Comparison of ENCODE assay signal across 8 cellular contexts in the genomic region with DNA sequence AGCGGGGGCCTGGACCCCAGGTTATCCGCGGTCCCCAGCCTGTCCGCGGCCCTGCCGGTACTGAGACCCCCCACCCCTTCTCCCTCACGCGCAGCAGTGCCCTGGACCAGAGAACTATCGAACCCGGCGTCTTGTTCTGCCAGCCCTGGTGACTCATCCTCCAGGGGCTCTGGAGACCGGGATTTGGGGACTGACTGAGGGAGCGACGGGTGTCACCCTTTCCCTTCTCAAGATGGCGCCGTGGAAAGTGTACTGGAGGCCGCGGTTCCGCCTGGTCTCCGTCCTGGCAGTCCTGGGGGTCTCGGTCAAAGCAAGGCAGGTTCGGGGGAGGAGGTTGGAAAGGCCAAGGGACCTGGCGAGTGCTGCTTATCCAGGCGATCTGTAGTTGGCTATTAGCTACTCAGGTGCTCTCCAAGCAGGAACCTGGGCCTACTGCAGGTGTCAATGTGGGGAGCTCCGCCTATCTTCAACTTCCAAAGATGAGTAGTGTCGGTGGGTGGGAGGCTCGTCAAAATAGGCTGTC. TPM values are rescaled to one million over a fixed set of nuclear protein-coding genes. Genes with fewer than 3 reads are reported as not detected.
DNase-seq lines count a peak whose midpoint lies in the region; ATAC-seq, FAIRE-seq and TF ChIP-seq lines count a peak whose summit lies in the region.

No MANE protein-coding gene starts in this region.

- H3K27ac ChIP-seq in A549 (peak overlapping the region; percentile 92 to 97), PC-3 (ENCODE audit: low read length) (peak overlapping the region; percentile 87), neural progenitor cell (peak overlapping the region; percentile 97), thymus (ENCODE audit: low read depth) (peak overlapping the region; percentile 97)

- POLR2A ChIA-PET in A549 (lab: Yijun Ruan, JAX) = interaction anchor here (1.5 kb wide), 1 partner anchor 58 kb away, joined by 5 read pairs; no protein-coding TSS in a partner anchor
- POLR2A ChIA-PET in PC-3 (lab: Charles Lee; ENCODE audit: unreplicated experiment) = no interaction called here

- H3K9ac ChIP-seq in PC-3 (ENCODE audit: low read length) (peak overlapping the region; percentile 90), neural progenitor cell (peak overlapping the region; percentile 90)

- H3K9me3 Mint-ChIP-seq in neural progenitor cell = peaks cover 3% of the 10 kb centered on the region

- H3K4me1 Mint-ChIP-seq in neural progenitor cell = peaks cover 34% of the 10 kb centered on the region

- intact Hi-C loops in PC-3 (cut with micrococcal nuclease) = loop anchor here (1.0 kb wide), 3 partner anchors 58 to 239 kb away; a partner anchor contains a TSS

- H3K9me3 ChIP-seq in A549 (no peaks in the 10 kb centered on the region), PC-3 (ENCODE audit: low read length) (no peaks in the 10 kb centered on the region), neural progenitor cell (ENCODE audit: low read depth) (no peaks in the 10 kb centered on the region), thymus (ENCODE audit: control insufficient read depth) (no peaks in the 10 kb centered on the region)

- no peak for TF ChIP-seq POLR2A in A549 (IDR thresholded peaks at IDR 0.05; ENCODE audit: low read length)

- peak overlapping the region; percentile 70 for H2AFZ ChIP-seq in PC-3 (ENCODE audit: low read length)
- H2AFZ ChIP-seq in neural progenitor cell (replicated peaks) = no peak overlapping the region

- WGBS in A549 (ENCODE audit: missing lambda C conversion rate) = 2% methylated on average over 16 of the region's 27 CpGs
- whole genome bisulfite sequencing in thymus = under 1% methylated on average over 27 of the region's 27 CpGs

- no peaks in the 10 kb centered on the region for H3K9me2 ChIP-seq in PC-3 (replicated peaks; ENCODE audit: low read length)

- peaks cover 35% of the 10 kb centered on the region for H4K20me1 ChIP-seq in PC-3 (ENCODE audit: low read length)
- peaks cover 50% of the 10 kb centered on the region for H4K20me1 ChIP-seq in neural progenitor cell (ENCODE audit: low read depth)

- no peak for TF ChIP-seq CTCF in A549 (IDR thresholded peaks at IDR 0.05)
- TF ChIP-seq CTCF in PC-3 (conservative IDR thresholded peaks at IDR 0.05; ENCODE audit: low read depth, low read length) = no peak
- no peak for TF ChIP-seq CTCF in fibroblast of the aortic adventitia (IDR thresholded peaks at IDR 0.05; ENCODE audit: insufficient read depth, low read length)
- TF ChIP-seq CTCF in neural progenitor cell (IDR thresholded peaks at IDR 0.05) = no peak

- H3K27ac Mint-ChIP-seq in neural progenitor cell = peak overlapping the region; percentile 90

- no peak for TF ChIP-seq RAD21 in A549 (conservative IDR thresholded peaks at IDR 0.05 in 1 of 2, IDR thresholded peaks at IDR 0.05 in 1 of 2)

- H3K4me2 ChIP-seq in A549 (peak overlapping the region; percentile 79), PC-3 (ENCODE audit: low read length) (peak overlapping the region; percentile 92), neural progenitor cell (peak overlapping the region; percentile 89)

- H3K27me3 ChIP-seq in PC-3 (ENCODE audit: low read length) (no peaks in the 10 kb centered on the region), neural progenitor cell (no peaks in the 10 kb centered on the region), thymus (ENCODE audit: control insufficient read depth, insufficient read depth) (no peaks in the 10 kb centered on the region)

- peaks cover 9% of the 10 kb centered on the region for H3K36me3 Mint-ChIP-seq in neural progenitor cell

- no peak for TF ChIP-seq EP300 in A549 (IDR thresholded peaks at IDR 0.05)

- no peak for FAIRE-seq in A549 (lab: Jason Lieb, UNC)

- H3K36me3 ChIP-seq in PC-3 (ENCODE audit: low read depth, low read length) (peaks cover 7% of the 10 kb centered on the region), neural progenitor cell (no peaks in the 10 kb centered on the region), thymus (ENCODE audit: control insufficient read depth, insufficient read depth) (peaks cover 7% of the 10 kb centered on the region)

- H3K4me1 ChIP-seq in A549 (peaks cover 37% of the 10 kb centered on the region; the same call in 2 of the 3 replicates), PC-3 (ENCODE audit: insufficient read depth, low read length) (peaks cover 38% of the 10 kb centered on the region), neural progenitor cell (peaks cover 22% of the 10 kb centered on the region), thymus (ENCODE audit: control insufficient read depth, insufficient read depth, low read length) (peaks cover 3% of the 10 kb centered on the region)

- peak overlapping the region; percentile 99 for H3K4me3 Mint-ChIP-seq in neural progenitor cell

- H3K79me2 ChIP-seq in PC-3 (ENCODE audit: low read length) = peaks cover 54% of the 10 kb centered on the region
- H3K79me2 ChIP-seq in neural progenitor cell (ENCODE audit: low read depth) = peaks cover 54% of the 10 kb centered on the region

- DNase-seq in A549 (ENCODE audit: low read depth in 1 of 2, low spot score in 1 of 2) = peak; percentile 58 to 62
- DNase-seq in PC-3 = peak; percentile 53
- peak; percentile 26 for DNase-seq in activated T-helper 9 cell treated with anti-CD3 and anti-CD28 coated beads, Interleukin-2, amount 50 U/mL, for 16 hours (ENCODE audit: low read depth)
- peak; percentile 42 for DNase-seq in fibroblast of the aortic adventitia (ENCODE audit: low read depth)
- peak; percentile 68 for DNase-seq in neural progenitor cell (ENCODE audit: low spot score)

- peak overlapping the region; percentile 96 for H3K4me3 ChIP-seq in A549
- H3K4me3 ChIP-seq in PC-3 (ENCODE audit: low read length) = peak overlapping the region; percentile 87
- peak overlapping the region; percentile 89 for H3K4me3 ChIP-seq in fibroblast of the aortic adventitia (ENCODE audit: low read depth, low read length)
- H3K4me3 ChIP-seq in neural progenitor cell = peak overlapping the region; percentile 92
- peak overlapping the region; percentile 87 for H3K4me3 ChIP-seq in thymus (ENCODE audit: low read length)

- CTCF ChIA-PET in A549 (lab: Yijun Ruan, JAX) = interaction anchor here (1.0 to 1.3 kb wide), 2 partner anchors 35 to 60 kb away, joined by 3 read pairs; no protein-coding TSS in a partner anchor
- CTCF ChIA-PET in PC-3 (lab: Charles Lee) = no interaction called here

- BruUV-seq in PC-3 (replicated peaks; lab: Mats Ljungman, UMichigan) = no TSS peak

- H3F3A ChIP-seq in PC-3 (ENCODE audit: low read length, unreplicated experiment) (no peaks in the 10 kb centered on the region), neural progenitor cell (ENCODE audit: low read depth) (peaks cover 17% of the 10 kb centered on the region)

- peaks cover 6% of the 10 kb centered on the region for H3K27me3 Mint-ChIP-seq in neural progenitor cell (ENCODE audit: insufficient read depth, low read depth)

- ATAC-seq in A549 (peak; percentile 60 to 68), GM19035 (IDR thresholded peaks at IDR 0.05; ENCODE audit: unreplicated experiment) (peak; percentile 26), HG03354 (IDR thresholded peaks at IDR 0.05; ENCODE audit: poor library complexity, severe bottlenecking, unreplicated experiment) (peak; percentile 22), PC-3 (peak; percentile 39)

TF ChIP-seq in A549, 52 proteins besides CTCF, POLR2A, EP300 and RAD21:
- TF ChIP-seq, protein P1, sequence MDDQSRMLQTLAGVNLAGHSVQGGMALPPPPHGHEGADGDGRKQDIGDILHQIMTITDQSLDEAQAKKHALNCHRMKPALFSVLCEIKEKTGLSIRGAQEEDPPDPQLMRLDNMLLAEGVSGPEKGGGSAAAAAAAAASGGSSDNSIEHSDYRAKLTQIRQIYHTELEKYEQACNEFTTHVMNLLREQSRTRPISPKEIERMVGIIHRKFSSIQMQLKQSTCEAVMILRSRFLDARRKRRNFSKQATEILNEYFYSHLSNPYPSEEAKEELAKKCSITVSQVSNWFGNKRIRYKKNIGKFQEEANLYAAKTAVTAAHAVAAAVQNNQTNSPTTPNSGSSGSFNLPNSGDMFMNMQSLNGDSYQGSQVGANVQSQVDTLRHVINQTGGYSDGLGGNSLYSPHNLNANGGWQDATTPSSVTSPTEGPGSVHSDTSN (IDR thresholded peaks at IDR 0.05) = no peak
- no peak for TF ChIP-seq FOSL2 (IDR thresholded peaks at IDR 0.05)
- peak; percentile 86 for TF ChIP-seq FOSL2 (CRISPR knock-in tag; IDR thresholded peaks at IDR 0.05)
- TF ChIP-seq KDM5A (IDR thresholded peaks at IDR 0.05) = peak; percentile 68; the same call in 1 of the 2 replicates
- TF ChIP-seq ZSCAN20 (CRISPR knock-in tag; IDR thresholded peaks at IDR 0.05) = no peak
- TF ChIP-seq, protein P2, sequence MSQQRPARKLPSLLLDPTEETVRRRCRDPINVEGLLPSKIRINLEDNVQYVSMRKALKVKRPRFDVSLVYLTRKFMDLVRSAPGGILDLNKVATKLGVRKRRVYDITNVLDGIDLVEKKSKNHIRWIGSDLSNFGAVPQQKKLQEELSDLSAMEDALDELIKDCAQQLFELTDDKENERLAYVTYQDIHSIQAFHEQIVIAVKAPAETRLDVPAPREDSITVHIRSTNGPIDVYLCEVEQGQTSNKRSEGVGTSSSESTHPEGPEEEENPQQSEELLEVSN (IDR thresholded peaks at IDR 0.05; ENCODE audit: borderline replicate concordance, low read depth) = no peak
- no peak for TF ChIP-seq TFCP2L1 (CRISPR knock-in tag; IDR thresholded peaks at IDR 0.05)
- TF ChIP-seq ESRRA (IDR thresholded peaks at IDR 0.05; ENCODE audit: borderline replicate concordance, low read length) = no peak
- no peak for TF ChIP-seq RFX5 (IDR thresholded peaks at IDR 0.05)
TF ChIP-seq in A549: peak in this region for 2.

RNA-seq across cellular contexts. Expression of a gene that starts 0.7 kb away (rescaled TPM):
- polyA plus RNA-seq in A549 (2011; rRNA removed) (51.5 and 66.6 TPM in 2 replicates), A549 (2017; fragmentation: RNase III; extraction: RNeasy Plus Mini Kit Qiagen cat#74134 plus additional on column Dnase treatment) (41.2 to 43.9 TPM (median 43.2 TPM) in 3 replicates), thymus (51.8 TPM)
- 15.3 and 16.9 TPM in 2 replicates for polyA plus RNA-seq in A549 (2012; cell fraction: cytosol; rRNA removed)
- polyA plus RNA-seq in A549 (2012; cell fraction: nucleus; rRNA removed) = 6.9 and 7.7 TPM in 2 replicates
- polyA minus RNA-seq in A549 (2011; rRNA and poly(A)+ RNA removed) = 13.4 and 14.3 TPM in 2 replicates
- total RNA-seq in PC-3 (2014; rRNA removed) (61.3 and 86.8 TPM in 2 replicates), fibroblast of the aortic adventitia (ENCODE audit: low replicate concordance) (13.7 and 64.2 TPM in 2 replicates), neural progenitor cell (ENCODE audit: low replicate concordance) (60.5 and 96.3 TPM in 2 replicates)

RNA-seq across cellular contexts. Expression of a gene that starts 13.6 kb away (rescaled TPM):
- polyA plus RNA-seq in A549 (2011; rRNA removed) (1.9 and 2.1 TPM in 2 replicates), A549 (2017; fragmentation: RNase III; extraction: RNeasy Plus Mini Kit Qiagen cat#74134 plus additional on column Dnase treatment) (2.1 to 2.8 TPM (median 2.7 TPM) in 3 replicates), thymus (2.3 TPM)
- polyA plus RNA-seq in A549 (2012; cell fraction: cytosol; rRNA removed) = 0.52 and 0.67 TPM in 2 replicates
- polyA plus RNA-seq in A549 (2012; cell fraction: nucleus; rRNA removed) = 0.29 and 0.92 TPM in 2 replicates
- 1.4 and 1.7 TPM in 2 replicates for polyA minus RNA-seq in A549 (2011; rRNA and poly(A)+ RNA removed)
- total RNA-seq in PC-3 (2014; rRNA removed) (not detected in 2 replicates), fibroblast of the aortic adventitia (ENCODE audit: low replicate concordance) (0.27 and 1.1 TPM in 2 replicates), neural progenitor cell (ENCODE audit: low replicate concordance) (1.7 and 2.0 TPM in 2 replicates)

Comparison
In these comparisons a context has a peak if more than half of its experiments do, and no peak if none do; other contexts are left out.
1. Peak in every context shown above with its lines: DNase-seq, ATAC-seq, H3K4me3 ChIP-seq and H3K27ac ChIP-seq.